7 cellular contexts compared by ENCODE assay signal in genomic region chr17:42458497-42459255, GRCh38. TPM values are rescaled to one million over a fixed set of nuclear protein-coding genes. Genes with fewer than 3 reads are reported as not detected.
DNase-seq lines count a peak whose midpoint lies in the region; ATAC-seq and TF ChIP-seq lines count a peak whose summit lies in the region.

TSS of gene ATP6V0A1 (plus strand) at chr17:42458878. CDS start at chr17:42460895, 2,017 bp downstream.

- peaks cover 19% of the 10 kb centered on the region for H4K20me1 ChIP-seq in smooth muscle cell (ENCODE audit: low read depth)

- peak; percentile 74 for ATAC-seq in GM18502 (IDR thresholded peaks at IDR 0.05; ENCODE audit: poor library complexity, unreplicated experiment)
- ATAC-seq in HG03039 (IDR thresholded peaks at IDR 0.05; ENCODE audit: unreplicated experiment): peak; percentile 78
- peak; percentile 96 for ATAC-seq in WTC11

- H3K27me3 Mint-ChIP-seq in WTC11 (ENCODE audit: low read depth): no peaks in the 10 kb centered on the region; the same call in 1 of the 2 replicates

- H3K4me1 Mint-ChIP-seq in WTC11: peaks cover 34% of the 10 kb centered on the region

- peaks cover 19% of the 10 kb centered on the region for H3F3A ChIP-seq in smooth muscle cell (ENCODE audit: low read depth)

- POLR2A ChIA-PET in WTC11 (lab: Charles Lee): interaction anchor here (0.6 to 0.7 kb wide), 2 partner anchors 36 to 269 kb away, joined by 3 to 5 read pairs; partner anchors contain the start of gene CAVIN1

- H3K4me3 Mint-ChIP-seq in WTC11: peak within 1 kb of the TSS; percentile 93

- no peak for TF ChIP-seq CTCF in WTC11 (IDR thresholded peaks at IDR 0.05)
- TF ChIP-seq CTCF in cardiac fibroblast (IDR thresholded peaks at IDR 0.05; ENCODE audit: low read depth, low read length): no peak
- TF ChIP-seq CTCF in smooth muscle cell (IDR thresholded peaks at IDR 0.05; ENCODE audit: borderline replicate concordance, insufficient read depth, poor library complexity, severe bottlenecking): no peak

- peak; percentile 89 for DNase-seq in NCI-H2171 treated with DMSO at 0.1 percent for 48 hours (lab: John Stamatoyannopoulos, UW)
- peak; percentile 97 for DNase-seq in WTC11 (ENCODE audit: low spot score)
- peak; percentile 82 to 91 for DNase-seq in cardiac fibroblast (ENCODE audit: low read depth in 2 of 2)
- peak; percentile 99 for DNase-seq in iPS-NIHi7 (ENCODE audit: extremely low spot score)
- DNase-seq in smooth muscle cell (lab: John Stamatoyannopoulos, UW; ENCODE audit: unreplicated experiment): peak; percentile 53

- H3K27ac Mint-ChIP-seq in WTC11: peak within 1 kb of the TSS; percentile 97

- peak within 1 kb of the TSS; percentile 46 for H2AFZ ChIP-seq in smooth muscle cell (ENCODE audit: low read depth)

- peak within 1 kb of the TSS; percentile 92 for H3K4me2 ChIP-seq in smooth muscle cell

- peaks cover 6% of the 10 kb centered on the region for H3K36me3 Mint-ChIP-seq in WTC11

- no peaks in the 10 kb centered on the region for H3K9me3 ChIP-seq in smooth muscle cell (replicated peaks; ENCODE audit: low read depth)

- peaks cover 12% of the 10 kb centered on the region for H3K79me2 ChIP-seq in smooth muscle cell (ENCODE audit: low read depth)

- peaks cover 4% of the 10 kb centered on the region; the same call in 1 of the 2 replicates for H3K9me3 Mint-ChIP-seq in WTC11

- CTCF ChIA-PET in WTC11 (lab: Charles Lee): interaction anchor here (0.6 to 1.0 kb wide), 2 partner anchors 19 to 366 kb away, joined by 4 read pairs; no protein-coding TSS in a partner anchor

- H3K4me3 ChIP-seq in cardiac fibroblast (replicated peaks in 1 of 2; ENCODE audit: low read depth in 2 of 2, low read length in 2 of 2): peak within 1 kb of the TSS; percentile 75 to 85
- H3K4me3 ChIP-seq in smooth muscle cell: peak within 1 kb of the TSS; percentile 71

- H3K9ac ChIP-seq in smooth muscle cell (ENCODE audit: low read depth): peak within 1 kb of the TSS; percentile 74

- no peaks in the 10 kb centered on the region for H3K27me3 ChIP-seq in smooth muscle cell (ENCODE audit: low read depth)

- no peaks in the 10 kb centered on the region for H3K36me3 ChIP-seq in smooth muscle cell (ENCODE audit: low read depth)

- peaks cover 13% of the 10 kb centered on the region for H3K4me1 ChIP-seq in smooth muscle cell (ENCODE audit: low read depth)

- peak within 1 kb of the TSS; percentile 86 for H3K27ac ChIP-seq in smooth muscle cell (ENCODE audit: low read depth)

- WGBS in smooth muscle cell (ENCODE audit: low lambda C conversion rate): 15% methylated on average over 20 of the region's 45 CpGs

TF ChIP-seq in WTC11, 78 proteins besides CTCF, POLR2A, EP300 and RAD21:
- TF ChIP-seq ZMAT4 (CRISPR knock-in tag; IDR thresholded peaks at IDR 0.05): no peak
- peak; percentile 64; the same call in 1 of the 2 replicates for TF ChIP-seq USF1 (CRISPR knock-in tag; IDR thresholded peaks at IDR 0.05)
- TF ChIP-seq ZNF121 (CRISPR knock-in tag; IDR thresholded peaks at IDR 0.05): peak; percentile 96
- TF ChIP-seq IRF2 (CRISPR knock-in tag; IDR thresholded peaks at IDR 0.05; ENCODE audit: borderline replicate concordance, low read depth): no peak
- no peak for TF ChIP-seq ZNF423 (CRISPR knock-in tag; IDR thresholded peaks at IDR 0.05)
- no peak for TF ChIP-seq PREB (CRISPR knock-in tag; IDR thresholded peaks at IDR 0.05; ENCODE audit: borderline replicate concordance)
- peak; percentile 70; the same call in 1 of the 2 replicates for TF ChIP-seq CREM (CRISPR knock-in tag; IDR thresholded peaks at IDR 0.05)
- TF ChIP-seq SP1 (CRISPR knock-in tag; conservative IDR thresholded peaks at IDR 0.05): peak; percentile 81
- TF ChIP-seq PRDM15 (CRISPR knock-in tag; IDR thresholded peaks at IDR 0.05): no peak
- peak; percentile 73 for TF ChIP-seq USF2 (CRISPR knock-in tag; IDR thresholded peaks at IDR 0.05)
- peak; percentile 83; the same call in 1 of the 2 replicates for TF ChIP-seq MAX (CRISPR knock-in tag; IDR thresholded peaks at IDR 0.05)
- 0 out of 2 replicates have a peak, but pooled peaks have one; percentile 39 for TF ChIP-seq FOXP4 (CRISPR knock-in tag; IDR thresholded peaks at IDR 0.05)

RNA-seq across cellular contexts. Expression of gene ATP6V0A1, which starts in this region (rescaled TPM):
- 49.7 to 55.2 TPM (median 50.9 TPM) in 3 replicates for total RNA-seq in WTC11 (2021)
- total RNA-seq in smooth muscle cell: 31.9 and 54.7 TPM in 2 replicates
- 27.3 and 34.0 TPM in 2 replicates for polyA plus RNA-seq in smooth muscle cell

Comparison
In these comparisons a context has a peak if more than half of its experiments do, and no peak if none do; other contexts are left out.
1. Peak in every context shown above with its lines: DNase-seq, ATAC-seq, H3K4me3 ChIP-seq and H3K27ac ChIP-seq.